Comparison of ENCODE assay signal across 26 cellular contexts in genomic region chr9:128847803-128848202, GRCh38.
"Had no signal": no experiment of that assay in that cellular context is flagged by ENCODE, and none has a peak within 500 bp of the region (broad histone marks: within the 10 kb centered on the region; RNA-seq: fewer than 3 reads in every experiment).

No MANE protein-coding gene starts in this region.

- H3K27me3 Mint-ChIP-seq: dendritic cell treated with granulocyte-macrophage colony-stimulating factor and Interleukin-4, amounts not matched to agents 40 ng/mL and 50 ng/mL, for 4 days; effector memory CD8-positive, alpha-beta T cell; memory B cell; naive thymus-derived CD4-positive, alpha-beta T cell had no signal

- H3K27me3 ChIP-seq: colonic mucosa, esophagus muscularis mucosa, foreskin keratinocyte, gastroesophageal sphincter, heart right ventricle, left lung had no signal

- DNase-seq: colonic mucosa; cortex of kidney; effector CD8-positive, alpha-beta T cell; effector memory CD8-positive, alpha-beta T cell; endodermal cell; foreskin keratinocyte; head of caudate nucleus; heart right ventricle; hippocampal formation; left cardiac atrium; left lung; left ventricle myocardium superior; mammary epithelial cell; mesendoderm; midbrain; naive thymus-derived CD4-positive, alpha-beta T cell had no signal

- FAIRE-seq: endometrium, endothelial cell of umbilical vein, frontal cortex, islet of Langerhans, keratinocyte had no signal

- H3K36me3 ChIP-seq: colonic mucosa had no signal

- H3K9me3 ChIP-seq: colonic mucosa, esophagus muscularis mucosa had no signal

- H3K27ac ChIP-seq: colonic mucosa, esophagus muscularis mucosa, foreskin keratinocyte, gastroesophageal sphincter, heart right ventricle, left lung had no signal

- H3K27ac Mint-ChIP-seq: dendritic cell treated with granulocyte-macrophage colony-stimulating factor and Interleukin-4, amounts not matched to agents 40 ng/mL and 50 ng/mL, for 4 days; effector memory CD8-positive, alpha-beta T cell; endodermal cell; memory B cell had no signal

- H3K4me1 Mint-ChIP-seq: memory B cell had no signal

- H3K4me3 ChIP-seq: colonic mucosa, esophagus muscularis mucosa, gastroesophageal sphincter, heart right ventricle, left lung, lung had no signal

- H3K4me1 ChIP-seq: colonic mucosa, esophagus muscularis mucosa, foreskin keratinocyte, gastroesophageal sphincter, heart right ventricle, left lung had no signal

- H3K4me3 Mint-ChIP-seq: dendritic cell treated with granulocyte-macrophage colony-stimulating factor and Interleukin-4, amounts not matched to agents 40 ng/mL and 50 ng/mL, for 4 days; effector memory CD8-positive, alpha-beta T cell; endodermal cell; memory B cell; naive thymus-derived CD4-positive, alpha-beta T cell had no signal

- ATAC-seq: effector memory CD8-positive, alpha-beta T cell; foreskin keratinocyte; gastroesophageal sphincter; heart right ventricle; left cardiac atrium; left lung; left ventricle myocardium superior; naive thymus-derived CD4-positive, alpha-beta T cell had no signal
